In genomic region chr18:70452501-70452900, GRCh38 we compare ENCODE assay signal across 27 cellular contexts.
DNase-seq lines count a peak whose midpoint lies in the region; ATAC-seq, FAIRE-seq and TF ChIP-seq lines count a peak whose summit lies in the region.
"Had no signal": no experiment of that assay in that cellular context is flagged by ENCODE, and none has a peak within 500 bp of the region (broad histone marks: within the 10 kb centered on the region; RNA-seq: fewer than 3 reads in every experiment).

No MANE protein-coding gene starts in this region.

- no peaks in the 10 kb centered on the region for H3F3A ChIP-seq in neural progenitor cell (ENCODE audit: low read depth)

- no peak for FAIRE-seq in A549 (lab: Jason Lieb, UNC)
- FAIRE-seq: GM12891, GM19239, H54 had no signal

- H3K9me3 Mint-ChIP-seq in chondrocyte (ENCODE audit: low read depth) (no peaks in the 10 kb centered on the region), neural progenitor cell (no peaks in the 10 kb centered on the region)
- no peaks in the 10 kb centered on the region for H3K9me3 Mint-ChIP-seq in activated naive CD4-positive, alpha-beta T cell treated with anti-CD3 and anti-CD28 coated beads for 36 hours

- WGBS in A549 (ENCODE audit: missing lambda C conversion rate) = 93% methylated on average over 14 of the region's 14 CpGs
- 73 to 77% methylated on average over 14 of the region's 14 CpGs for WGBS in aorta, 2 donors

- ATAC-seq in A549 (no peak), aorta (ENCODE audit: low FRiP score) (no peak)

- H3K36me3 ChIP-seq in neural progenitor cell (no peaks in the 10 kb centered on the region), aorta (ENCODE audit: control insufficient read depth in 1 of 2, insufficient read depth in 2 of 2, low read length in 1 of 2) (no peaks in the 10 kb centered on the region)

- no peaks in the 10 kb centered on the region for H4K20me1 ChIP-seq in neural progenitor cell (ENCODE audit: low read depth)

- H3K4me1 Mint-ChIP-seq in chondrocyte (ENCODE audit: low read depth) (no peaks in the 10 kb centered on the region), neural progenitor cell (peaks cover 19% of the 10 kb centered on the region)
- H3K4me1 Mint-ChIP-seq in activated naive CD4-positive, alpha-beta T cell treated with anti-CD3 and anti-CD28 coated beads for 36 hours (ENCODE audit: low read depth) = no peaks in the 10 kb centered on the region

- intact Hi-C loops in aorta (cut with DNase I) = loop anchor here in 1 of 2 donors (5.0 kb wide), 1 partner anchor 255 kb away; no protein-coding TSS in a partner anchor
- intact Hi-C loops in activated naive CD4-positive, alpha-beta T cell treated with anti-CD3 and anti-CD28 coated beads for 36 hours (cut with micrococcal nuclease) = loop anchor here (10.0 kb wide), 2 partner anchors 368 to 818 kb away; no protein-coding TSS in a partner anchor

- peak overlapping the region; percentile 65 for H3K27ac Mint-ChIP-seq in chondrocyte (ENCODE audit: unreplicated experiment)
- no peak overlapping the region for H3K27ac Mint-ChIP-seq in neural progenitor cell
- H3K27ac Mint-ChIP-seq in activated naive CD4-positive, alpha-beta T cell treated with anti-CD3 and anti-CD28 coated beads for 36 hours = no peak overlapping the region

- H3K27me3 ChIP-seq in neural progenitor cell = no peaks in the 10 kb centered on the region
- H3K27me3 ChIP-seq in aorta (ENCODE audit: control insufficient read depth in 1 of 2, insufficient read depth in 2 of 2, low read length in 1 of 2) = no peaks in the 10 kb centered on the region

- TF ChIP-seq RAD21 in A549 (conservative IDR thresholded peaks at IDR 0.05 in 1 of 2, IDR thresholded peaks at IDR 0.05 in 1 of 2) = no peak

- POLR2A ChIA-PET in A549 (lab: Yijun Ruan, JAX) = no interaction called here

- H3K4me3 ChIP-seq in A549 (no peak overlapping the region), neural progenitor cell (no peak overlapping the region), aorta (ENCODE audit: low read length in 2 of 2) (no peak overlapping the region)
- H3K4me3 ChIP-seq: PC-9 had no signal

- no peak for TF ChIP-seq CTCF in A549 (IDR thresholded peaks at IDR 0.05)
- no peak for TF ChIP-seq CTCF in chondrocyte (IDR thresholded peaks at IDR 0.05)
- TF ChIP-seq CTCF in neural progenitor cell (IDR thresholded peaks at IDR 0.05) = no peak

- no peak overlapping the region for H3K4me2 ChIP-seq in A549
- no peak overlapping the region for H3K4me2 ChIP-seq in neural progenitor cell
- H3K4me2 ChIP-seq: PC-9 had no signal

- H3K9me3 ChIP-seq in A549 (0 out of 3 replicates have a peak, but pooled peaks cover 3% of the 10 kb centered on the region), neural progenitor cell (ENCODE audit: low read depth) (no peaks in the 10 kb centered on the region), aorta (ENCODE audit: control insufficient read depth, low read length) (no peaks in the 10 kb centered on the region)

- TF ChIP-seq EP300 in A549 (IDR thresholded peaks at IDR 0.05) = no peak

- H3K36me3 Mint-ChIP-seq in chondrocyte (ENCODE audit: low read depth) (no peaks in the 10 kb centered on the region), neural progenitor cell (no peaks in the 10 kb centered on the region)
- H3K36me3 Mint-ChIP-seq in activated naive CD4-positive, alpha-beta T cell treated with anti-CD3 and anti-CD28 coated beads for 36 hours (ENCODE audit: low read depth) = no peaks in the 10 kb centered on the region

- CTCF ChIA-PET in A549 (lab: Yijun Ruan, JAX) = interaction anchor here (0.8 to 8.2 kb wide), 5 partner anchors 96 to 336 kb away, joined by 3 to 55 read pairs (median 4); no protein-coding TSS in a partner anchor
- CTCF ChIA-PET in activated naive CD4-positive, alpha-beta T cell treated with anti-CD3 and anti-CD28 coated beads for 36 hours (lab: Charles Lee) = interaction anchor here (0.6 to 3.2 kb wide), 5 partner anchors 10 to 278 kb away, joined by 3 to 12 read pairs (median 4); no protein-coding TSS in a partner anchor

- H3K79me2 ChIP-seq in neural progenitor cell (ENCODE audit: low read depth) = no peaks in the 10 kb centered on the region

- H3K9ac ChIP-seq in neural progenitor cell = no peak overlapping the region

- H3K4me3 Mint-ChIP-seq in chondrocyte (ENCODE audit: unreplicated experiment) (no peak overlapping the region), neural progenitor cell (no peak overlapping the region)
- H3K4me3 Mint-ChIP-seq in activated naive CD4-positive, alpha-beta T cell treated with anti-CD3 and anti-CD28 coated beads for 36 hours = no peak overlapping the region

- H3K4me1 ChIP-seq in A549 (peaks cover 20% of the 10 kb centered on the region), neural progenitor cell (no peaks in the 10 kb centered on the region), aorta (ENCODE audit: control insufficient read depth in 1 of 2, insufficient read depth in 2 of 2, low read length in 2 of 2) (no peaks in the 10 kb centered on the region)

- peaks cover 2% of the 10 kb centered on the region for H3K27me3 Mint-ChIP-seq in chondrocyte (ENCODE audit: low read depth)
- H3K27me3 Mint-ChIP-seq in neural progenitor cell (ENCODE audit: insufficient read depth, low read depth) = peaks cover 6% of the 10 kb centered on the region
- peaks cover 4% of the 10 kb centered on the region for H3K27me3 Mint-ChIP-seq in activated naive CD4-positive, alpha-beta T cell treated with anti-CD3 and anti-CD28 coated beads for 36 hours (ENCODE audit: low read depth)

- peak; percentile 28 for DNase-seq in NCI-H146 (lab: John Stamatoyannopoulos, UW)
- no peak for DNase-seq in NCI-H146 treated with DMSO at 0.1 percent for 48 hours (lab: John Stamatoyannopoulos, UW; ENCODE audit: unreplicated experiment)
- DNase-seq in A549 (ENCODE audit: low read depth in 1 of 2, low spot score in 1 of 2) = no peak
- no peak for DNase-seq in chondrocyte (ENCODE audit: low spot score)
- peak; percentile 44 for DNase-seq in neural progenitor cell (ENCODE audit: low spot score)
- DNase-seq in aorta = no peak
- DNase-seq in OCI-M2 (lab: John Stamatoyannopoulos, UW; ENCODE audit: unreplicated experiment) = no peak
- no peak for DNase-seq in activated naive CD4-positive, alpha-beta T cell treated with anti-CD3 and anti-CD28 coated beads for 36 hours
- DNase-seq: ACHN, Calu3, DMS79 treated with DMSO at 0.1 percent for 48 hours, GF-D8, KG1, MM.1S, NCI-H187, NCI-H2081 treated with DMSO at 0.1 percent for 48 hours, NCI-H2171, NCI-H345, NCI-H510A treated with DMSO at 0.1 percent for 48 hours, NCI-H774, PC-9, RPMI8226, SHP77 had no signal

- no peak overlapping the region for H2AFZ ChIP-seq in neural progenitor cell (replicated peaks)
- H2AFZ ChIP-seq: PC-9 had no signal

- TF ChIP-seq POLR2A in A549 (IDR thresholded peaks at IDR 0.05; ENCODE audit: low read length) = no peak

- H3K27ac ChIP-seq in A549 (peak overlapping the region; percentile 50 to 74; a peak in 5 of 6 replicates), neural progenitor cell (no peak overlapping the region), aorta (ENCODE audit: low read depth in 1 of 2, low read length in 2 of 2) (no peak overlapping the region)
- H3K27ac ChIP-seq: 22Rv1, PC-9 had no signal

TF ChIP-seq in A549, 52 proteins besides CTCF, POLR2A, EP300 and RAD21:
- TF ChIP-seq ZNF302 (CRISPR knock-in tag; IDR thresholded peaks at IDR 0.05) = no peak
- TF ChIP-seq KDM1A (IDR thresholded peaks at IDR 0.05; ENCODE audit: low read depth) = no peak
- TF ChIP-seq, protein P1, sequence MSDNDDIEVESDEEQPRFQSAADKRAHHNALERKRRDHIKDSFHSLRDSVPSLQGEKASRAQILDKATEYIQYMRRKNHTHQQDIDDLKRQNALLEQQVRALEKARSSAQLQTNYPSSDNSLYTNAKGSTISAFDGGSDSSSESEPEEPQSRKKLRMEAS (IDR thresholded peaks at IDR 0.05) = no peak
- no peak for TF ChIP-seq E2F6 (IDR thresholded peaks at IDR 0.05; ENCODE audit: borderline replicate concordance, low read depth)
- TF ChIP-seq HOXB5 (CRISPR knock-in tag; IDR thresholded peaks at IDR 0.05) = no peak
- TF ChIP-seq ESRRA (IDR thresholded peaks at IDR 0.05; ENCODE audit: borderline replicate concordance, low read length) = no peak
- TF ChIP-seq JUN (IDR thresholded peaks at IDR 0.05) = no peak

Comparison
In these comparisons a context has a peak if more than half of its experiments do, and no peak if none do; other contexts are left out.
1. DNase-seq: peak in NCI-H146 (single experiment) and neural progenitor cell (single experiment); none in NCI-H146 treated with DMSO at 0.1 percent for 48 hours (single experiment), A549 (0 of 2), chondrocyte (single experiment), aorta (0 of 2), OCI-M2 (single experiment) and activated naive CD4-positive, alpha-beta T cell treated with anti-CD3 and anti-CD28 coated beads for 36 hours (single experiment).
2. H3K27ac ChIP-seq: peak in A549 (2 of 2); none in neural progenitor cell (single experiment) and aorta (0 of 2).